8 cellular contexts compared by ENCODE assay signal in the genomic region with DNA sequence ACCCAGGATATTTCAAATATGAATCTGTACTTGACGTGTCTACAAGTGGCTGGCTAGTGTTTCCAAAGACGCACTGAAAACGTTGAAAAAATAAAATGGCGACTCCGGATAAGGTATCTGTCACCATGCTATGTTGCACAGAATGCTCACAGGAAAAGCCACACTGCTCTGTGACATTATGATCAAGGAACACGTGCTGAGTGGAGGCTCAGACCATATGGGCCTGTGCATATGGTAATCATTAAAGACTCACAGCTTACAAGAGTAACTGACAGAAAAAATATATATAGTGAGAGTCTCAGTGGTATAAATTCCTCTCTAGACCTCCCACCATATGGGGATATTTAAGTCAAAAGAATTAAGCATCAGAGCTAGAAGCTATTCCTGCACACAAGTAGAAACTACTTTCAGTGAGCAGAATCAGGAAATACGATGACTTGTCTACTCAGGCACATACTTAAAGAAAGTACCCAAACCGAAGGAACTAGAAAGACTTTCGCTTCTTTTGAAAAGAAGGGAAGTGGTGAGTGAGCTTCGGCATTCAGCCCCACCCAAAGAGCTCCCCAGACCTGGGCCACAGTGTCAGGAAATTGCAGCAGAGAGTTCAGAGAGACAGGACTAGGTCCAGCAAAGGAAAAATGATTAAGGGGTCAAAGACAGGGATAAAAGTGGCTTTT.
DNase-seq lines count a peak whose midpoint lies in the region; ATAC-seq and TF ChIP-seq lines count a peak whose summit lies in the region.

No MANE protein-coding gene starts in this region.

- H3K9me3 ChIP-seq in CD8-positive, alpha-beta memory T cell (ENCODE audit: low read length): no peaks in the 10 kb centered on the region
- H3K9me3 ChIP-seq in left lung: peaks cover 0 to 3% of the 10 kb centered on the region in 2 donors
- no peaks in the 10 kb centered on the region for H3K9me3 ChIP-seq in upper lobe of left lung
- no peaks in the 10 kb centered on the region for H3K9me3 ChIP-seq in suprapubic skin

- 34 to 38% methylated on average over 10 of the region's 10 CpGs for WGBS in upper lobe of left lung, 2 donors
- WGBS in suprapubic skin: 61% methylated on average over 10 of the region's 10 CpGs

- H3K4me1 Mint-ChIP-seq in CD8-positive, alpha-beta memory T cell: peaks cover 36 to 53% (median 51%) of the 10 kb centered on the region in 3 donors

- peak overlapping the region; percentile 19 for H3K4me3 ChIP-seq in CD8-positive, alpha-beta memory T cell (ENCODE audit: low read length)
- H3K4me3 ChIP-seq in left lung (no peak overlapping the region), upper lobe of left lung (no peak overlapping the region), suprapubic skin (no peak overlapping the region)

- DNase-seq in CD8-positive, alpha-beta memory T cell: peak; percentile 6 to 84 (median 77)
- DNase-seq in KBM-7 (peak; percentile 13), activated T-cell treated with anti-CD3 and anti-CD28 coated beads for 24 hours (ENCODE audit: low read depth) (peak; percentile 34), left lung (peak in 1 of 2 donors; percentile 74), upper lobe of left lung (peak in 1 of 2 donors; percentile 79), suprapubic skin (ENCODE audit: low spot score in 2 of 2) (no peak), NCI-H1092 (lab: John Stamatoyannopoulos, UW) (no peak)

- no peaks in the 10 kb centered on the region for H3K9me3 Mint-ChIP-seq in CD8-positive, alpha-beta memory T cell

- CTCF ChIA-PET in CD8-positive, alpha-beta memory T cell (lab: Charles Lee): interaction anchor here (1.0 to 4.0 kb wide), 10 partner anchors 9 to 189 kb away, joined by 3 to 32 read pairs (median 6); a partner anchor contains a TSS

- POLR2A ChIA-PET in CD8-positive, alpha-beta memory T cell (lab: Charles Lee): interaction anchor here (0.6 to 4.3 kb wide), 5 partner anchors 13 to 67 kb away, joined by 5 to 52 read pairs (median 6); a partner anchor contains a TSS

- TF ChIP-seq CTCF in left lung (IDR thresholded peaks at IDR 0.05): no peak
- no peak for TF ChIP-seq CTCF in upper lobe of left lung (IDR thresholded peaks at IDR 0.05)
- no peak for TF ChIP-seq CTCF in suprapubic skin (IDR thresholded peaks at IDR 0.05)

- peak overlapping the region; percentile 86 to 98 (median 94) for H3K27ac Mint-ChIP-seq in CD8-positive, alpha-beta memory T cell

- TF ChIP-seq EP300 in upper lobe of left lung (IDR thresholded peaks at IDR 0.05) (no peak), suprapubic skin (IDR thresholded peaks at IDR 0.05) (no peak)

- peak overlapping the region; percentile 23 to 85 (median 74) for H3K4me3 Mint-ChIP-seq in CD8-positive, alpha-beta memory T cell

- H3K4me1 ChIP-seq in CD8-positive, alpha-beta memory T cell (ENCODE audit: insufficient read depth, low read length): peaks cover 51% of the 10 kb centered on the region
- H3K4me1 ChIP-seq in left lung (peaks cover 18 to 22% of the 10 kb centered on the region in 2 donors), upper lobe of left lung (peaks cover 0 to 16% (median 14%) of the 10 kb centered on the region in 4 donors), suprapubic skin (no peaks in the 10 kb centered on the region)

- TF ChIP-seq POLR2A in upper lobe of left lung (IDR thresholded peaks at IDR 0.05) (no peak), suprapubic skin (IDR thresholded peaks at IDR 0.05) (no peak)

- H3K27ac ChIP-seq in CD8-positive, alpha-beta memory T cell (ENCODE audit: low read depth, low read length): peak overlapping the region; percentile 44
- peak overlapping the region; percentile 77 to 82 for H3K27ac ChIP-seq in left lung
- peak overlapping the region; percentile 28 to 77 (median 58) for H3K27ac ChIP-seq in upper lobe of left lung
- no peak overlapping the region for H3K27ac ChIP-seq in suprapubic skin

- H3K27me3 ChIP-seq in CD8-positive, alpha-beta memory T cell (ENCODE audit: insufficient read depth, low read length, poor library complexity, severe bottlenecking): no peaks in the 10 kb centered on the region
- H3K27me3 ChIP-seq in left lung (no peaks in the 10 kb centered on the region), upper lobe of left lung (no peaks in the 10 kb centered on the region), suprapubic skin (no peaks in the 10 kb centered on the region)

- H3K27me3 Mint-ChIP-seq in CD8-positive, alpha-beta memory T cell: no peaks in the 10 kb centered on the region

- no peaks in the 10 kb centered on the region for H3K36me3 ChIP-seq in CD8-positive, alpha-beta memory T cell (ENCODE audit: insufficient read depth, low read length)
- H3K36me3 ChIP-seq in left lung: no peaks in the 10 kb centered on the region
- H3K36me3 ChIP-seq in upper lobe of left lung: no peaks in the 10 kb centered on the region
- no peaks in the 10 kb centered on the region for H3K36me3 ChIP-seq in suprapubic skin

- peak; percentile 99 for ATAC-seq in GM21447 (IDR thresholded peaks at IDR 0.05; ENCODE audit: unreplicated experiment)
- peak; percentile 93 for ATAC-seq in left lung
- ATAC-seq in upper lobe of left lung (ENCODE audit: low FRiP score in 2 of 2): peak; percentile 71 to 84

- peaks cover 0 to 4% (median 1%) of the 10 kb centered on the region in 3 donors for H3K36me3 Mint-ChIP-seq in CD8-positive, alpha-beta memory T cell

- intact Hi-C loops in left lung (cut with DNase I): no loop called here

- in situ Hi-C loops in KBM-7 (cut with MboI; ENCODE audit: low pct_unique_long_range_greater_than_20kb, low sequenced_read_pairs): no loop called here

Comparison
In these comparisons a context has a peak if more than half of its experiments do, and no peak if none do; other contexts are left out.
1. DNase-seq: peak in CD8-positive, alpha-beta memory T cell (5 of 5), KBM-7 (single experiment) and activated T-cell treated with anti-CD3 and anti-CD28 coated beads for 24 hours (single experiment); none in suprapubic skin (0 of 2) and NCI-H1092 (single experiment).
2. Peak in every context shown above with its lines, with median percentiles within 50 percentile points of each other: ATAC-seq.